8 cellular contexts compared by ENCODE assay signal in genomic region chrX:104098151-104098808, GRCh38. TPM values are rescaled to one million over a fixed set of nuclear protein-coding genes. Genes with fewer than 3 reads are reported as not detected.
DNase-seq lines count a peak whose midpoint lies in the region; ATAC-seq and TF ChIP-seq lines count a peak whose summit lies in the region.

No MANE protein-coding gene starts in this region.

- POLR2A ChIA-PET in activated CD4-positive, alpha-beta memory T cell treated with anti-CD3 and anti-CD28 coated beads, Interleukin-2, amount 10 ng/mL, durations not matched to agents 7 days and 5 days (lab: Charles Lee): no interaction called here

- no peak overlapping the region for H3K4me3 Mint-ChIP-seq in activated CD4-positive, alpha-beta memory T cell treated with anti-CD3 and anti-CD28 coated beads, Interleukin-2, amount 10 ng/mL, durations not matched to agents 7 days and 5 days
- H3K4me3 Mint-ChIP-seq in neural progenitor cell: no peak overlapping the region

- no peak overlapping the region for H3K4me3 ChIP-seq in esophagus muscularis mucosa
- no peak overlapping the region for H3K4me3 ChIP-seq in neural progenitor cell

- H3K9me3 ChIP-seq in esophagus muscularis mucosa (no peaks in the 10 kb centered on the region), neural progenitor cell (ENCODE audit: low read depth) (no peaks in the 10 kb centered on the region)

- no peaks in the 10 kb centered on the region for H3K9me3 Mint-ChIP-seq in activated CD4-positive, alpha-beta memory T cell treated with anti-CD3 and anti-CD28 coated beads, Interleukin-2, amount 10 ng/mL, durations not matched to agents 7 days and 5 days
- H3K9me3 Mint-ChIP-seq in neural progenitor cell: no peaks in the 10 kb centered on the region

- H2AFZ ChIP-seq in neural progenitor cell (replicated peaks): no peak overlapping the region

- no peak for TF ChIP-seq POLR2A in esophagus muscularis mucosa (IDR thresholded peaks at IDR 0.05; ENCODE audit: low read depth)

- under 1% methylated on average over 4 of the region's 4 CpGs for WGBS in esophagus muscularis mucosa

- H3K36me3 ChIP-seq in esophagus muscularis mucosa (no peaks in the 10 kb centered on the region), neural progenitor cell (no peaks in the 10 kb centered on the region)

- no peaks in the 10 kb centered on the region for H3K4me1 ChIP-seq in esophagus muscularis mucosa
- no peaks in the 10 kb centered on the region for H3K4me1 ChIP-seq in neural progenitor cell

- DNase-seq in NCI-H524 treated with DMSO at 0.1 percent for 48 hours (lab: John Stamatoyannopoulos, UW): peak; percentile 43
- DNase-seq in activated CD4-positive, alpha-beta memory T cell treated with anti-CD3 and anti-CD28 coated beads, Interleukin-2, amount 10 ng/mL, durations not matched to agents 7 days and 5 days: peak; percentile 36
- no peak for DNase-seq in esophagus muscularis mucosa (ENCODE audit: extremely low spot score)
- DNase-seq in neural progenitor cell (ENCODE audit: low spot score): peak; percentile 71

- peak; percentile 67 for TF ChIP-seq CTCF in C4-2B (conservative IDR thresholded peaks at IDR 0.05)
- TF ChIP-seq CTCF in esophagus muscularis mucosa (IDR thresholded peaks at IDR 0.05): peak; percentile 53 to 72 (median 59)
- peak; percentile 72 for TF ChIP-seq CTCF in neural progenitor cell (IDR thresholded peaks at IDR 0.05)

- no peaks in the 10 kb centered on the region for H3K27me3 Mint-ChIP-seq in activated CD4-positive, alpha-beta memory T cell treated with anti-CD3 and anti-CD28 coated beads, Interleukin-2, amount 10 ng/mL, durations not matched to agents 7 days and 5 days
- peaks cover 2% of the 10 kb centered on the region for H3K27me3 Mint-ChIP-seq in neural progenitor cell (ENCODE audit: insufficient read depth, low read depth)

- CTCF ChIA-PET in activated CD4-positive, alpha-beta memory T cell treated with anti-CD3 and anti-CD28 coated beads, Interleukin-2, amount 10 ng/mL, durations not matched to agents 7 days and 5 days (lab: Charles Lee): interaction anchor here (1.1 to 3.0 kb wide), 3 partner anchors 12 to 39 kb away, joined by 4 to 26 read pairs (median 26); partner anchors contain the start of gene ZCCHC18

- no peak for TF ChIP-seq EP300 in esophagus muscularis mucosa (IDR thresholded peaks at IDR 0.05)

- no peak overlapping the region for H3K27ac ChIP-seq in C4-2B
- no peak overlapping the region for H3K27ac ChIP-seq in esophagus muscularis mucosa (replicated peaks in 1 of 4)
- no peak overlapping the region for H3K27ac ChIP-seq in neural progenitor cell

- H3K27ac Mint-ChIP-seq in activated CD4-positive, alpha-beta memory T cell treated with anti-CD3 and anti-CD28 coated beads, Interleukin-2, amount 10 ng/mL, durations not matched to agents 7 days and 5 days: no peak overlapping the region
- no peak overlapping the region for H3K27ac Mint-ChIP-seq in neural progenitor cell

- H3K79me2 ChIP-seq in neural progenitor cell (ENCODE audit: low read depth): no peaks in the 10 kb centered on the region

- no peak overlapping the region for H3K4me2 ChIP-seq in neural progenitor cell

- H4K20me1 ChIP-seq in neural progenitor cell (ENCODE audit: low read depth): no peaks in the 10 kb centered on the region

- H3K9ac ChIP-seq in neural progenitor cell: no peak overlapping the region

- ATAC-seq in GM18873 (IDR thresholded peaks at IDR 0.05; ENCODE audit: low FRiP score, unreplicated experiment) (peak; percentile 71), HG03442 (IDR thresholded peaks at IDR 0.05; ENCODE audit: unreplicated experiment) (peak; percentile 61), HG03039 (IDR thresholded peaks at IDR 0.05; ENCODE audit: unreplicated experiment) (no peak)

- H3K36me3 Mint-ChIP-seq in activated CD4-positive, alpha-beta memory T cell treated with anti-CD3 and anti-CD28 coated beads, Interleukin-2, amount 10 ng/mL, durations not matched to agents 7 days and 5 days (ENCODE audit: low read depth): no peaks in the 10 kb centered on the region
- peaks cover 5% of the 10 kb centered on the region for H3K36me3 Mint-ChIP-seq in neural progenitor cell

- no peaks in the 10 kb centered on the region for H3K27me3 ChIP-seq in esophagus muscularis mucosa
- peaks cover 3% of the 10 kb centered on the region for H3K27me3 ChIP-seq in neural progenitor cell

- no peaks in the 10 kb centered on the region for H3F3A ChIP-seq in neural progenitor cell (ENCODE audit: low read depth)

- intact Hi-C loops in esophagus muscularis mucosa (cut with DNase I): no loop called here

- peaks cover 2% of the 10 kb centered on the region for H3K4me1 Mint-ChIP-seq in activated CD4-positive, alpha-beta memory T cell treated with anti-CD3 and anti-CD28 coated beads, Interleukin-2, amount 10 ng/mL, durations not matched to agents 7 days and 5 days
- no peaks in the 10 kb centered on the region for H3K4me1 Mint-ChIP-seq in neural progenitor cell

RNA-seq across cellular contexts. Expression of gene ZCCHC18, which starts 14.0 kb away (rescaled TPM):
- total RNA-seq in activated CD4-positive, alpha-beta memory T cell treated with anti-CD3 and anti-CD28 coated beads, Interleukin-2, amount 10 ng/mL, durations not matched to agents 7 days and 5 days: 1 to 10 TPM; 1.6 to 2.8 TPM
- total RNA-seq in esophagus muscularis mucosa (10 to 100 TPM in 1 of 4 donors, 1 to 10 TPM in 3; 1.5 to 12.3 (median 3.7) TPM), neural progenitor cell (ENCODE audit: low replicate concordance) (4.6 and 5.1 TPM in 2 replicates)

RNA-seq across cellular contexts. Expression of gene TMSB15C, which starts 22.2 kb away (rescaled TPM):
- total RNA-seq in activated CD4-positive, alpha-beta memory T cell treated with anti-CD3 and anti-CD28 coated beads, Interleukin-2, amount 10 ng/mL, durations not matched to agents 7 days and 5 days: 1 to 10 TPM; 1.9 to 2.9 TPM
- total RNA-seq in esophagus muscularis mucosa (1 to 10 TPM in 2 of 4 donors, under 1 TPM in 2; 0.83 to 2.1 (median 1.1) TPM), neural progenitor cell (ENCODE audit: low replicate concordance) (18.8 and 20.6 TPM in 2 replicates)

RNA-seq across cellular contexts. Expression of gene H2BW2, which starts 58.5 kb away (rescaled TPM):
- not detected for total RNA-seq in activated CD4-positive, alpha-beta memory T cell treated with anti-CD3 and anti-CD28 coated beads, Interleukin-2, amount 10 ng/mL, durations not matched to agents 7 days and 5 days
- total RNA-seq in esophagus muscularis mucosa: not detected
- not detected in 2 replicates for total RNA-seq in neural progenitor cell (ENCODE audit: low replicate concordance)

RNA-seq across cellular contexts. Expression of gene SLC25A53, which starts 58.5 kb away (rescaled TPM):
- total RNA-seq in activated CD4-positive, alpha-beta memory T cell treated with anti-CD3 and anti-CD28 coated beads, Interleukin-2, amount 10 ng/mL, durations not matched to agents 7 days and 5 days: 1 to 10 TPM; 7.9 to 8.3 TPM
- total RNA-seq in esophagus muscularis mucosa: 10 to 100 TPM; 23.9 to 28.8 (median 24.8) TPM
- total RNA-seq in neural progenitor cell (ENCODE audit: low replicate concordance): 4.0 and 4.4 TPM in 2 replicates
